15 cellular contexts compared by ENCODE assay signal in the genomic region with DNA sequence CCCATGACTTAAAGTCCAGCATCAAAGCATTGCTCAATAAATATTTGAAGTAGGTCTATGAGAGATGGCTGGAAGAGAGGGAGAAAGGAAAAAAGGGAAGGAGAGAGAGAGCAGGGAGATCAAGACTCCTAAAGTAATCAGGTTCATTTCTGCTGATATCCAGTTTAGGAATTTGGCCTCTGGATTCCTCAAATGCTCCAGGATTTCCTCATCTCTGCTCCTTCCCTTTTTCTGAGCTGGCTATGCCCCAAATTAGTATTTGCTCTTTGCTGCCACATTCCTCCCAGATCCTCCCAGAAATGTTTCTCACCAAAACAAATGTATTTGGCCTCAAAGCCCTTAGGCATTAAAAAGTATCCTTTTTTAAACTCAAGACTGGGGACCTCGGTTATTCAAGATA.
DNase-seq lines count a peak whose midpoint lies in the region; ATAC-seq and TF ChIP-seq lines count a peak whose summit lies in the region.
"Had no signal": no experiment of that assay in that cellular context is flagged by ENCODE, and none has a peak within 500 bp of the region (broad histone marks: within the 10 kb centered on the region; RNA-seq: fewer than 3 reads in every experiment).

No MANE protein-coding gene starts in this region.

- H3K27ac Mint-ChIP-seq in MCF 10A (ENCODE audit: low read depth, unreplicated experiment), result peak overlapping the region; percentile 32
- no peak overlapping the region for H3K27ac Mint-ChIP-seq in WTC11

- H4K20me1 ChIP-seq in PC-3 (ENCODE audit: low read length), result no peaks in the 10 kb centered on the region

- WGBS in transverse colon (ENCODE audit: low coverage in 1 of 2), 2 donors, result 57% methylated on average over 1 of the region's 1 CpG; no CpG with 5 or more reads in 1 of the 2 donors

- POLR2A ChIA-PET in MCF 10A (lab: Yijun Ruan, JAX), result no interaction called here
- POLR2A ChIA-PET in PC-3 (lab: Charles Lee; ENCODE audit: unreplicated experiment), result no interaction called here
- POLR2A ChIA-PET in WTC11 (lab: Charles Lee), result no interaction called here

- H3K4me3 ChIP-seq in breast epithelium (no peak overlapping the region), PC-3 (ENCODE audit: low read length) (no peak overlapping the region), foreskin fibroblast (ENCODE audit: low read depth in 1 of 2, low read length in 2 of 2) (no peak overlapping the region), subcutaneous abdominal adipose tissue (ENCODE audit: low read depth in 1 of 5, low read length in 5 of 5) (no peak overlapping the region), transverse colon (no peak overlapping the region)
- H3K4me3 ChIP-seq: stomach had no signal

- H3K9me3 Mint-ChIP-seq in MCF 10A (ENCODE audit: unreplicated experiment), result no peaks in the 10 kb centered on the region
- H3K9me3 Mint-ChIP-seq in WTC11, result no peaks in the 10 kb centered on the region
- H3K9me3 Mint-ChIP-seq: H9 had no signal

- no peak for TF ChIP-seq EP300 in transverse colon (IDR thresholded peaks at IDR 0.05; ENCODE audit: low read depth)

- peak; percentile 20 for DNase-seq in MCF 10A (ENCODE audit: unreplicated experiment)
- no peak for DNase-seq in breast epithelium (ENCODE audit: low spot score in 2 of 2)
- DNase-seq in PC-3, result peak; percentile 79
- DNase-seq in foreskin fibroblast, result peak; percentile 10 to 77
- DNase-seq in WTC11 (ENCODE audit: low spot score), result no peak
- DNase-seq in iPS-NIHi7 (ENCODE audit: extremely low spot score), result no peak
- DNase-seq in transverse colon, result no peak
- DNase-seq: activated naive CD4-positive, alpha-beta T cell; cerebellar nuclear complex; H9; mammary epithelial cell; NCI-H2171 treated with DMSO at 0.1 percent for 48 hours; stomach had no signal

- no peaks in the 10 kb centered on the region for H3K9me2 ChIP-seq in PC-3 (replicated peaks; ENCODE audit: low read length)

- H3K9me3 ChIP-seq in breast epithelium (no peaks in the 10 kb centered on the region), PC-3 (ENCODE audit: low read length) (no peaks in the 10 kb centered on the region), subcutaneous abdominal adipose tissue (ENCODE audit: control insufficient read depth in 5 of 5, low read length in 5 of 5) (no peaks in the 10 kb centered on the region), transverse colon (no peaks in the 10 kb centered on the region)
- H3K9me3 ChIP-seq: stomach had no signal

- H3K4me1 Mint-ChIP-seq in MCF 10A (ENCODE audit: insufficient read depth, unreplicated experiment) (peaks cover 14% of the 10 kb centered on the region), WTC11 (peaks cover 5% of the 10 kb centered on the region; the same call in 1 of the 2 replicates)

- CTCF ChIA-PET in MCF 10A (lab: Yijun Ruan, JAX) (no interaction called here), PC-3 (lab: Charles Lee) (no interaction called here), WTC11 (lab: Charles Lee) (no interaction called here)

- no peaks in the 10 kb centered on the region for H3K4me1 ChIP-seq in breast epithelium
- peaks cover 15% of the 10 kb centered on the region for H3K4me1 ChIP-seq in PC-3 (ENCODE audit: insufficient read depth, low read length)
- H3K4me1 ChIP-seq in subcutaneous abdominal adipose tissue (ENCODE audit: control insufficient read depth in 5 of 5, insufficient read depth in 5 of 5, low read length in 5 of 5), result peaks cover 0 to 30% (median 6%) of the 10 kb centered on the region in 5 donors
- no peaks in the 10 kb centered on the region for H3K4me1 ChIP-seq in transverse colon
- H3K4me1 ChIP-seq: stomach had no signal

- H3K9ac ChIP-seq in PC-3 (ENCODE audit: low read length), result no peak overlapping the region
- H3K9ac ChIP-seq in subcutaneous abdominal adipose tissue (ENCODE audit: low read length in 5 of 5), result no peak overlapping the region

- H3K36me3 ChIP-seq in breast epithelium, result no peaks in the 10 kb centered on the region
- no peaks in the 10 kb centered on the region for H3K36me3 ChIP-seq in PC-3 (ENCODE audit: low read depth, low read length)
- no peaks in the 10 kb centered on the region for H3K36me3 ChIP-seq in subcutaneous abdominal adipose tissue (ENCODE audit: control insufficient read depth in 5 of 5, insufficient read depth in 5 of 5, low read length in 5 of 5)
- no peaks in the 10 kb centered on the region for H3K36me3 ChIP-seq in transverse colon
- H3K36me3 ChIP-seq: stomach had no signal

- no peaks in the 10 kb centered on the region for H3K27me3 ChIP-seq in breast epithelium
- no peaks in the 10 kb centered on the region for H3K27me3 ChIP-seq in PC-3 (ENCODE audit: low read length)
- no peaks in the 10 kb centered on the region for H3K27me3 ChIP-seq in subcutaneous abdominal adipose tissue (ENCODE audit: control insufficient read depth in 5 of 5, insufficient read depth in 4 of 5, low read length in 5 of 5)
- H3K27me3 ChIP-seq in transverse colon, result no peaks in the 10 kb centered on the region
- H3K27me3 ChIP-seq: stomach had no signal

- peak overlapping the region; percentile 27; the same call in 1 of the 2 replicates for H3K4me2 ChIP-seq in PC-3 (ENCODE audit: low read length)

- H3K4me3 Mint-ChIP-seq in MCF 10A (ENCODE audit: unreplicated experiment) (no peak overlapping the region), WTC11 (no peak overlapping the region)
- H3K4me3 Mint-ChIP-seq: H9 had no signal

- TF ChIP-seq CTCF in MCF 10A (IDR thresholded peaks at IDR 0.05; ENCODE audit: unreplicated experiment) (no peak), breast epithelium (IDR thresholded peaks at IDR 0.05) (no peak), PC-3 (conservative IDR thresholded peaks at IDR 0.05; ENCODE audit: low read depth, low read length) (no peak), foreskin fibroblast (IDR thresholded peaks at IDR 0.05; ENCODE audit: low read depth, low read length) (no peak), WTC11 (IDR thresholded peaks at IDR 0.05) (no peak), transverse colon (IDR thresholded peaks at IDR 0.05) (no peak)

- ATAC-seq in PC-3 (peak; percentile 77), WTC11 (no peak)
- ATAC-seq: SK-N-SH treated with all-trans-retinoic acid at 6 μM for 48 hours had no signal

- BruUV-seq in MCF 10A (replicated peaks; lab: Mats Ljungman, UMichigan) (no TSS peak), PC-3 (replicated peaks; lab: Mats Ljungman, UMichigan) (no TSS peak)

- no peak for TF ChIP-seq POLR2A in breast epithelium (IDR thresholded peaks at IDR 0.05)
- TF ChIP-seq POLR2A in transverse colon (IDR thresholded peaks at IDR 0.05), result no peak

- H3K27me3 Mint-ChIP-seq in MCF 10A (ENCODE audit: insufficient read depth, unreplicated experiment), result no peaks in the 10 kb centered on the region
- peaks cover 5% of the 10 kb centered on the region; the same call in 1 of the 2 replicates for H3K27me3 Mint-ChIP-seq in WTC11 (ENCODE audit: low read depth)

- H3K36me3 Mint-ChIP-seq in MCF 10A (ENCODE audit: insufficient read depth, unreplicated experiment) (no peaks in the 10 kb centered on the region), WTC11 (no peaks in the 10 kb centered on the region)

- H3K27ac ChIP-seq in breast epithelium, result no peak overlapping the region
- no peak overlapping the region for H3K27ac ChIP-seq in PC-3 (ENCODE audit: low read length)
- H3K27ac ChIP-seq in subcutaneous abdominal adipose tissue (ENCODE audit: low read depth, low read length), result peak overlapping the region; percentile 69
- H3K27ac ChIP-seq in transverse colon, result no peak overlapping the region
- H3K27ac ChIP-seq: stomach had no signal

- in situ Hi-C loops in transverse colon (cut with MboI; ENCODE audit: low pct_ligation_motif_present in 1 of 4, low pct_unique_long_range_greater_than_20kb in 1 of 4, low sequenced_read_pairs in 3 of 4), result no loop called here

- no peaks in the 10 kb centered on the region for H3F3A ChIP-seq in PC-3 (ENCODE audit: low read length, unreplicated experiment)

- intact Hi-C loops in MCF 10A (cut with micrococcal nuclease) (no loop called here), breast epithelium (cut with DNase I; ENCODE audit: low total_unique reads) (no loop called here), PC-3 (cut with micrococcal nuclease) (no loop called here), transverse colon (cut with DNase I; ENCODE audit: low total_unique reads) (no loop called here)

- H2AFZ ChIP-seq in PC-3 (ENCODE audit: low read length), result no peak overlapping the region

- H3K79me2 ChIP-seq in PC-3 (ENCODE audit: low read length), result no peaks in the 10 kb centered on the region

TF ChIP-seq in WTC11, 78 proteins besides CTCF, POLR2A, EP300 and RAD21 (continues in another document):
- no peak for TF ChIP-seq JAZF1 (CRISPR knock-in tag; IDR thresholded peaks at IDR 0.05)
- TF ChIP-seq, protein P1, sequence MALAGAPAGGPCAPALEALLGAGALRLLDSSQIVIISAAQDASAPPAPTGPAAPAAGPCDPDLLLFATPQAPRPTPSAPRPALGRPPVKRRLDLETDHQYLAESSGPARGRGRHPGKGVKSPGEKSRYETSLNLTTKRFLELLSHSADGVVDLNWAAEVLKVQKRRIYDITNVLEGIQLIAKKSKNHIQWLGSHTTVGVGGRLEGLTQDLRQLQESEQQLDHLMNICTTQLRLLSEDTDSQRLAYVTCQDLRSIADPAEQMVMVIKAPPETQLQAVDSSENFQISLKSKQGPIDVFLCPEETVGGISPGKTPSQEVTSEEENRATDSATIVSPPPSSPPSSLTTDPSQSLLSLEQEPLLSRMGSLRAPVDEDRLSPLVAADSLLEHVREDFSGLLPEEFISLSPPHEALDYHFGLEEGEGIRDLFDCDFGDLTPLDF (CRISPR knock-in tag; IDR thresholded peaks at IDR 0.05), result no peak
- TF ChIP-seq, protein P2, sequence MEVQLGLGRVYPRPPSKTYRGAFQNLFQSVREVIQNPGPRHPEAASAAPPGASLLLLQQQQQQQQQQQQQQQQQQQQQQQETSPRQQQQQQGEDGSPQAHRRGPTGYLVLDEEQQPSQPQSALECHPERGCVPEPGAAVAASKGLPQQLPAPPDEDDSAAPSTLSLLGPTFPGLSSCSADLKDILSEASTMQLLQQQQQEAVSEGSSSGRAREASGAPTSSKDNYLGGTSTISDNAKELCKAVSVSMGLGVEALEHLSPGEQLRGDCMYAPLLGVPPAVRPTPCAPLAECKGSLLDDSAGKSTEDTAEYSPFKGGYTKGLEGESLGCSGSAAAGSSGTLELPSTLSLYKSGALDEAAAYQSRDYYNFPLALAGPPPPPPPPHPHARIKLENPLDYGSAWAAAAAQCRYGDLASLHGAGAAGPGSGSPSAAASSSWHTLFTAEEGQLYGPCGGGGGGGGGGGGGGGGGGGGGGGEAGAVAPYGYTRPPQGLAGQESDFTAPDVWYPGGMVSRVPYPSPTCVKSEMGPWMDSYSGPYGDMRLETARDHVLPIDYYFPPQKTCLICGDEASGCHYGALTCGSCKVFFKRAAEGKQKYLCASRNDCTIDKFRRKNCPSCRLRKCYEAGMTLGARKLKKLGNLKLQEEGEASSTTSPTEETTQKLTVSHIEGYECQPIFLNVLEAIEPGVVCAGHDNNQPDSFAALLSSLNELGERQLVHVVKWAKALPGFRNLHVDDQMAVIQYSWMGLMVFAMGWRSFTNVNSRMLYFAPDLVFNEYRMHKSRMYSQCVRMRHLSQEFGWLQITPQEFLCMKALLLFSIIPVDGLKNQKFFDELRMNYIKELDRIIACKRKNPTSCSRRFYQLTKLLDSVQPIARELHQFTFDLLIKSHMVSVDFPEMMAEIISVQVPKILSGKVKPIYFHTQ (CRISPR knock-in tag; IDR thresholded peaks at IDR 0.05), result no peak

Comparison
In these comparisons a context has a peak if more than half of its experiments do, and no peak if none do; other contexts are left out.
1. DNase-seq: peak in MCF 10A (single experiment), PC-3 (single experiment) and foreskin fibroblast (2 of 2); none in breast epithelium (0 of 2), WTC11 (single experiment), iPS-NIHi7 (single experiment) and transverse colon (single experiment).